In genomic region chr17:4536259-4536741, GRCh38 we compare ENCODE assay signal across 13 cellular contexts. TPM values are rescaled to one million over a fixed set of nuclear protein-coding genes. Genes with fewer than 3 reads are reported as not detected.
DNase-seq lines count a peak whose midpoint lies in the region; ATAC-seq and TF ChIP-seq lines count a peak whose summit lies in the region.
"Had no signal": no experiment of that assay in that cellular context is flagged by ENCODE, and none has a peak within 500 bp of the region (broad histone marks: within the 10 kb centered on the region; RNA-seq: fewer than 3 reads in every experiment).

No MANE protein-coding gene starts in this region.

- no peaks in the 10 kb centered on the region for H3K4me1 Mint-ChIP-seq in neural progenitor cell
- H3K4me1 Mint-ChIP-seq in activated CD8-positive, alpha-beta T cell treated with anti-CD3 and anti-CD28 coated beads, Interleukin-2, amount 10 ng/mL, durations not matched to agents 7 days and 5 days (ENCODE audit: low read depth), result peaks cover 14% of the 10 kb centered on the region

- H3K4me3 Mint-ChIP-seq in neural progenitor cell, result no peak overlapping the region
- H3K4me3 Mint-ChIP-seq in activated CD8-positive, alpha-beta T cell treated with anti-CD3 and anti-CD28 coated beads, Interleukin-2, amount 10 ng/mL, durations not matched to agents 7 days and 5 days, result no peak overlapping the region
- H3K4me3 Mint-ChIP-seq: CD4-positive, CD25-positive, alpha-beta regulatory T cell had no signal

- H3K27ac Mint-ChIP-seq in neural progenitor cell, result no peak overlapping the region
- no peak overlapping the region for H3K27ac Mint-ChIP-seq in activated CD8-positive, alpha-beta T cell treated with anti-CD3 and anti-CD28 coated beads, Interleukin-2, amount 10 ng/mL, durations not matched to agents 7 days and 5 days
- H3K27ac Mint-ChIP-seq: CD4-positive, CD25-positive, alpha-beta regulatory T cell had no signal

- ATAC-seq in HG02840 (IDR thresholded peaks at IDR 0.05; ENCODE audit: low FRiP score, unreplicated experiment), result no peak
- ATAC-seq in activated CD8-positive, alpha-beta T cell treated with anti-CD3 and anti-CD28 coated beads, Interleukin-2, amount 10 ng/mL, durations not matched to agents 7 days and 5 days, result no peak
- ATAC-seq in HG03565 (IDR thresholded peaks at IDR 0.05; ENCODE audit: unreplicated experiment), result no peak
- ATAC-seq in HG03571 (IDR thresholded peaks at IDR 0.05; ENCODE audit: unreplicated experiment), result no peak

- H3K9ac ChIP-seq in Karpas-422 (ENCODE audit: low read length) (no peak overlapping the region), neural progenitor cell (no peak overlapping the region)

- DNase-seq in AG20443 (ENCODE audit: low spot score) (peak; percentile 45), Karpas-422 (peak; percentile 58), fibroblast of villous mesenchyme (ENCODE audit: low read depth) (peak; percentile 18), neural progenitor cell (ENCODE audit: low spot score) (peak; percentile 38)
- DNase-seq in activated CD8-positive, alpha-beta T cell treated with anti-CD3 and anti-CD28 coated beads, Interleukin-2, amount 10 ng/mL, durations not matched to agents 7 days and 5 days, result no peak
- DNase-seq: activated T-cell treated with anti-CD3 and anti-CD28 coated beads, Interleukin-2, amount 50 U/mL, for 48 hours; CD4-positive, CD25-positive, alpha-beta regulatory T cell; islet precursor cell; T-helper 2 cell had no signal

- TF ChIP-seq CTCF in fibroblast of villous mesenchyme (IDR thresholded peaks at IDR 0.05; ENCODE audit: insufficient read depth, low read depth, low read length) (no peak), neural progenitor cell (IDR thresholded peaks at IDR 0.05) (no peak)

- H4K20me1 ChIP-seq in Karpas-422 (ENCODE audit: insufficient read depth, low read depth, low read length) (peaks cover 21% of the 10 kb centered on the region; the same call in 1 of the 2 replicates), neural progenitor cell (ENCODE audit: low read depth) (no peaks in the 10 kb centered on the region)

- H3K79me2 ChIP-seq in Karpas-422 (ENCODE audit: low read length), result no peaks in the 10 kb centered on the region
- H3K79me2 ChIP-seq in neural progenitor cell (ENCODE audit: low read depth), result no peaks in the 10 kb centered on the region

- no peaks in the 10 kb centered on the region for H3K9me3 ChIP-seq in Karpas-422 (ENCODE audit: low read length)
- H3K9me3 ChIP-seq in neural progenitor cell (ENCODE audit: low read depth), result no peaks in the 10 kb centered on the region

- no peaks in the 10 kb centered on the region for H3K27me3 ChIP-seq in Karpas-422 (ENCODE audit: low read length)
- peaks cover 5% of the 10 kb centered on the region for H3K27me3 ChIP-seq in neural progenitor cell

- no peaks in the 10 kb centered on the region for H3K9me3 Mint-ChIP-seq in neural progenitor cell
- H3K9me3 Mint-ChIP-seq in activated CD8-positive, alpha-beta T cell treated with anti-CD3 and anti-CD28 coated beads, Interleukin-2, amount 10 ng/mL, durations not matched to agents 7 days and 5 days (ENCODE audit: insufficient read depth), result no peaks in the 10 kb centered on the region
- H3K9me3 Mint-ChIP-seq: CD4-positive, CD25-positive, alpha-beta regulatory T cell had no signal

- no peak overlapping the region for H3K4me3 ChIP-seq in Karpas-422 (ENCODE audit: low read length)
- peak overlapping the region; percentile 9 for H3K4me3 ChIP-seq in fibroblast of villous mesenchyme (ENCODE audit: low read depth, low read length)
- H3K4me3 ChIP-seq in neural progenitor cell, result no peak overlapping the region

- peaks cover 3% of the 10 kb centered on the region for H3K27me3 Mint-ChIP-seq in neural progenitor cell (ENCODE audit: insufficient read depth, low read depth)
- H3K27me3 Mint-ChIP-seq in activated CD8-positive, alpha-beta T cell treated with anti-CD3 and anti-CD28 coated beads, Interleukin-2, amount 10 ng/mL, durations not matched to agents 7 days and 5 days (ENCODE audit: low read depth), result peaks cover 4% of the 10 kb centered on the region
- H3K27me3 Mint-ChIP-seq: CD4-positive, CD25-positive, alpha-beta regulatory T cell had no signal

- no peaks in the 10 kb centered on the region for H3K9me2 ChIP-seq in Karpas-422 (replicated peaks; ENCODE audit: insufficient read depth, low read length)

- POLR2A ChIA-PET in activated CD8-positive, alpha-beta T cell treated with anti-CD3 and anti-CD28 coated beads, Interleukin-2, amount 10 ng/mL, durations not matched to agents 7 days and 5 days (lab: Charles Lee), result no interaction called here

- no peak overlapping the region for H3K27ac ChIP-seq in Karpas-422 (ENCODE audit: low read length)
- H3K27ac ChIP-seq in neural progenitor cell, result no peak overlapping the region

- H3K4me2 ChIP-seq in Karpas-422 (ENCODE audit: low read depth, low read length, poor library complexity, severe bottlenecking) (no peak overlapping the region), neural progenitor cell (peak overlapping the region; percentile 66)

- CTCF ChIA-PET in activated CD8-positive, alpha-beta T cell treated with anti-CD3 and anti-CD28 coated beads, Interleukin-2, amount 10 ng/mL, durations not matched to agents 7 days and 5 days (lab: Charles Lee), result no interaction called here

- H3K4me1 ChIP-seq in Karpas-422 (ENCODE audit: low read length), result no peaks in the 10 kb centered on the region
- H3K4me1 ChIP-seq in neural progenitor cell, result peaks cover 22% of the 10 kb centered on the region

- H2AFZ ChIP-seq in Karpas-422 (ENCODE audit: low read length), result no peak overlapping the region
- H2AFZ ChIP-seq in neural progenitor cell (replicated peaks), result peak overlapping the region; percentile 60

- H3K36me3 Mint-ChIP-seq in neural progenitor cell, result peaks cover 3% of the 10 kb centered on the region
- H3K36me3 Mint-ChIP-seq in activated CD8-positive, alpha-beta T cell treated with anti-CD3 and anti-CD28 coated beads, Interleukin-2, amount 10 ng/mL, durations not matched to agents 7 days and 5 days (ENCODE audit: low read depth), result peaks cover 6% of the 10 kb centered on the region
- H3K36me3 Mint-ChIP-seq: CD4-positive, CD25-positive, alpha-beta regulatory T cell had no signal

- H3F3A ChIP-seq in neural progenitor cell (ENCODE audit: low read depth), result peaks cover 3% of the 10 kb centered on the region

- H3K36me3 ChIP-seq in Karpas-422 (ENCODE audit: insufficient read depth, low read length) (peaks cover 4% of the 10 kb centered on the region; the same call in 1 of the 2 replicates), neural progenitor cell (no peaks in the 10 kb centered on the region)

RNA-seq across cellular contexts. Expression of gene MYBBP1A, which starts 18.9 kb away (rescaled TPM):
- total RNA-seq in Karpas-422 (2014; rRNA removed; shearing (Covaris generic); ENCODE audit: low replicate concordance), result 48.2 and 76.6 TPM in 2 replicates
- total RNA-seq in fibroblast of villous mesenchyme, result 61.7 and 71.2 TPM in 2 replicates
- 17.4 and 44.6 TPM in 2 replicates for total RNA-seq in neural progenitor cell (ENCODE audit: low replicate concordance)
- 10 to 100 TPM; 70.7 to 76.7 TPM for total RNA-seq in activated CD8-positive, alpha-beta T cell treated with anti-CD3 and anti-CD28 coated beads, Interleukin-2, amount 10 ng/mL, durations not matched to agents 7 days and 5 days

RNA-seq across cellular contexts. Expression of gene GGT6, which starts 24.1 kb away (rescaled TPM):
- not detected in 2 replicates for total RNA-seq in Karpas-422 (2014; rRNA removed; shearing (Covaris generic); ENCODE audit: low replicate concordance)
- not detected in 2 replicates for total RNA-seq in fibroblast of villous mesenchyme
- total RNA-seq in neural progenitor cell (ENCODE audit: low replicate concordance), result not detected in 2 replicates
- total RNA-seq in activated CD8-positive, alpha-beta T cell treated with anti-CD3 and anti-CD28 coated beads, Interleukin-2, amount 10 ng/mL, durations not matched to agents 7 days and 5 days, result not detected
- total RNA-seq: CD4-positive, CD25-positive, alpha-beta regulatory T cell; dermis microvascular lymphatic vessel endothelial cell had no signal

RNA-seq across cellular contexts. Expression of gene SPNS2, which starts 37.6 kb away (rescaled TPM):
- total RNA-seq in Karpas-422 (2014; rRNA removed; shearing (Covaris generic); ENCODE audit: low replicate concordance), result not detected in 2 replicates
- total RNA-seq in fibroblast of villous mesenchyme (under 0.01 and 0.43 TPM in 2 replicates), neural progenitor cell (ENCODE audit: low replicate concordance) (0.34 and 1.7 TPM in 2 replicates)
- total RNA-seq in activated CD8-positive, alpha-beta T cell treated with anti-CD3 and anti-CD28 coated beads, Interleukin-2, amount 10 ng/mL, durations not matched to agents 7 days and 5 days, result 1 to 10 TPM; 4.0 to 4.2 TPM

RNA-seq across cellular contexts. Expression of gene SMTNL2, which starts 48.0 kb away (rescaled TPM):
- total RNA-seq in Karpas-422 (2014; rRNA removed; shearing (Covaris generic); ENCODE audit: low replicate concordance), result 0.45 TPM in 1 of 2 replicates, not detected in the other
- total RNA-seq in fibroblast of villous mesenchyme, result not detected in 2 replicates
- total RNA-seq in neural progenitor cell (ENCODE audit: low replicate concordance), result 3.0 and 5.2 TPM in 2 replicates
- total RNA-seq in activated CD8-positive, alpha-beta T cell treated with anti-CD3 and anti-CD28 coated beads, Interleukin-2, amount 10 ng/mL, durations not matched to agents 7 days and 5 days, result not detected
- total RNA-seq: CD4-positive, CD25-positive, alpha-beta regulatory T cell; dermis microvascular lymphatic vessel endothelial cell had no signal
